Comparison of ENCODE assay signal across 1 cellular context in genomic region chr3:100053929-100054620, GRCh38.
TF ChIP-seq lines count a peak whose summit lies in the region.

No MANE protein-coding gene starts in this region.

TF ChIP-seq in HepG2, 621 proteins besides CTCF, POLR2A, EP300 and RAD21 (continued from another document):
- TF ChIP-seq KIAA2018 (CRISPR knock-in tag; IDR thresholded peaks at IDR 0.05; ENCODE audit: borderline replicate concordance): no peak
- TF ChIP-seq STAT5B (CRISPR knock-in tag; IDR thresholded peaks at IDR 0.05): no peak
- TF ChIP-seq CHD2 (IDR thresholded peaks at IDR 0.05; ENCODE audit: low read depth, low read length): no peak
